Comparison of ENCODE assay signal across 23 cellular contexts in the genomic region with DNA sequence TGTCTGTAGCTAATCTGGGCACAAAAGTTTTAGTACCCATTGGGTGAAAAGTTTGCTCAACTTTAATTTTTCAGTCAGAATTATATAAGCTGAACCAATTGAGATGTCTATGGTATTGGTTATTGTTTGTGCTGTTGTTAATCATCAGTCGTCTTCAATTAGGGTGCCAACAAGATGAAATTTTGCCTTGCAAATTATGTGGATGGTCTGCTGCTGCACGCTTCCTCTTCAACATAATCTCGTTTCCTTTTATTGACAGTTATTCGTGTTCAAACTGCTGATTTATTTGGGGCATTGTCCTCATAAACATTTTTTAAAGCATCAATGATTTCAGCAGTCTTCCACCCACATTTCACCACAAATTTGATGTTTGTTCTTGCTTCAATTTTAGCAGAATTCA.
"Had no signal": no experiment of that assay in that cellular context is flagged by ENCODE, and none has a peak within 500 bp of the region (broad histone marks: within the 10 kb centered on the region; RNA-seq: fewer than 3 reads in every experiment).

No MANE protein-coding gene starts in this region.

- H3K36me3 Mint-ChIP-seq: naive thymus-derived CD4-positive, alpha-beta T cell; stimulated activated memory B cell treated with anti-CD40 and anti-IgM and Interleukin-4, amounts not matched to agents 10 μg/mL and 1 μg/mL and 100 μg/mL, for 72 hours had no signal

- H3K27ac Mint-ChIP-seq: naive thymus-derived CD4-positive, alpha-beta T cell; nephron progenitor cell; stimulated activated memory B cell treated with anti-CD40 and anti-IgM and Interleukin-4, amounts not matched to agents 10 μg/mL and 1 μg/mL and 100 μg/mL, for 72 hours; stimulated activated naive CD8-positive, alpha-beta T cell treated with anti-CD3 and anti-CD28 coated beads, Interleukin-15, Interleukin-2, amounts not matched to agents 100 ng/mL and 50 ng/mL, for 24 hours had no signal

- H3K27me3 ChIP-seq: dorsolateral prefrontal cortex, heart left ventricle, neutrophil, spleen, tibial nerve, upper lobe of right lung had no signal

- H3K4me1 Mint-ChIP-seq: naive thymus-derived CD4-positive, alpha-beta T cell; nephron progenitor cell; stimulated activated memory B cell treated with anti-CD40 and anti-IgM and Interleukin-4, amounts not matched to agents 10 μg/mL and 1 μg/mL and 100 μg/mL, for 72 hours had no signal

- H3K9me3 Mint-ChIP-seq: nephron progenitor cell had no signal

- DNase-seq: cortex of kidney; dorsolateral prefrontal cortex; effector CD8-positive, alpha-beta T cell; heart left ventricle; hippocampal formation; left colon; left ventricle myocardium superior; naive thymus-derived CD4-positive, alpha-beta T cell; nephron progenitor cell; psoas muscle; retina; spleen; stimulated activated CD4-positive, alpha-beta T cell treated with anti-CD3 and anti-CD28 coated beads, Interleukin-15, amount 100 ng/mL, for 24 hours; stimulated activated CD4-positive, alpha-beta T cell treated with anti-CD3 and anti-CD28 coated beads, Interleukin-1b, Interleukin-23, amount 100 ng/mL, for 48 hours; stimulated activated CD4-positive, alpha-beta T cell treated with anti-CD3 and anti-CD28 coated beads, Interleukin-4, amount 100 ng/mL, for 24 hours; upper lobe of right lung had no signal

- H3K4me3 ChIP-seq: dorsolateral prefrontal cortex, heart left ventricle, lung, psoas muscle, spleen, tibial nerve, upper lobe of right lung had no signal

- H3K27ac ChIP-seq: dorsolateral prefrontal cortex, heart left ventricle, neutrophil, psoas muscle, spleen, tibial nerve, upper lobe of right lung had no signal

- H3K9me3 ChIP-seq: neutrophil, psoas muscle, upper lobe of right lung had no signal

- H3K27me3 Mint-ChIP-seq: naive thymus-derived CD4-positive, alpha-beta T cell; stimulated activated memory B cell treated with anti-CD40 and anti-IgM and Interleukin-4, amounts not matched to agents 10 μg/mL and 1 μg/mL and 100 μg/mL, for 72 hours; stimulated activated naive CD8-positive, alpha-beta T cell treated with anti-CD3 and anti-CD28 coated beads, Interleukin-15, Interleukin-2, amounts not matched to agents 100 ng/mL and 50 ng/mL, for 24 hours had no signal

- H3K4me1 ChIP-seq: heart left ventricle, psoas muscle, spleen, tibial nerve, upper lobe of right lung had no signal

- H3K4me3 Mint-ChIP-seq: naive thymus-derived CD4-positive, alpha-beta T cell; nephron progenitor cell; stimulated activated memory B cell treated with anti-CD40 and anti-IgM and Interleukin-4, amounts not matched to agents 10 μg/mL and 1 μg/mL and 100 μg/mL, for 72 hours; stimulated activated naive CD8-positive, alpha-beta T cell treated with anti-CD3 and anti-CD28 coated beads, Interleukin-15, Interleukin-2, amounts not matched to agents 100 ng/mL and 50 ng/mL, for 24 hours had no signal

- H3K36me3 ChIP-seq: heart left ventricle, neutrophil, spleen, tibial nerve, upper lobe of right lung had no signal

- FAIRE-seq: frontal cortex had no signal

- ATAC-seq: heart left ventricle; left colon; left ventricle myocardium superior; naive thymus-derived CD4-positive, alpha-beta T cell; psoas muscle; sciatic nerve; stimulated activated memory B cell treated with anti-CD40 and anti-IgM and Interleukin-4, amounts not matched to agents 10 μg/mL and 1 μg/mL and 100 μg/mL, for 72 hours; upper lobe of right lung had no signal
